In the genomic region with DNA sequence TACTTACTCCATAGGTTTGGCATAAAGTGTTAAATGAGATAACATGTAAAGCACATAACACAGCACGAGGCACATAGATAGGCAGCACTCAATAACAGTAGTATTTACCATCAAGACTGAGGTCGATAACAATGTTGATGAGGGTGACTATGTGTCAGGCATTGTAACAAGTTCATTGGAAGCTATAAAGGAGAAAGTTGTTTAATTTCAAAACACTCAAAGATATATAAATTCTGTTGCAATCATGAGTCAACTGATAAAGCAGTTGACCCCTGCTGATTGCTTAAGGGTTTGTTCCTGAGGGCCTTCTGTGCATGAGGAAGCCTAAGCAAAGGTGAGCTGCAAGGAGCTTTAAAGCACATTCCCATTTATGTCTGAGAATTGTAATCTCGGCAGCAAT, we compare ENCODE assay signal across 27 cellular contexts.
"Had no signal": no experiment of that assay in that cellular context is flagged by ENCODE, and none has a peak within 500 bp of the region (broad histone marks: within the 10 kb centered on the region; RNA-seq: fewer than 3 reads in every experiment).

No MANE protein-coding gene starts in this region.

- H3K79me2 ChIP-seq: parathyroid adenoma had no signal

- ATAC-seq: activated T-helper 17 cell treated with anti-CD3 and anti-CD28 coated beads, Interleukin-2, amount 50 U/mL, for 72 hours; left lobe of liver; right cardiac atrium; T-helper 17 cell had no signal

- H3K27me3 Mint-ChIP-seq: activated CD4-positive, alpha-beta memory T cell treated with anti-CD3 and anti-CD28 coated beads, Interleukin-2, amount 10 ng/mL, durations not matched to agents 7 days and 5 days; activated CD4-positive, alpha-beta T cell treated with anti-CD3 and anti-CD28 coated beads, Interleukin-2, amount 10 ng/mL, durations not matched to agents 7 days and 5 days; activated T-cell treated with anti-CD3 and anti-CD28 coated beads, Interleukin-2, amount 50 U/mL, for 24 hours; activated T-helper 17 cell treated with anti-CD3 and anti-CD28 coated beads, Interleukin-2, amount 50 U/mL, for 72 hours; naive B cell; T-helper 17 cell had no signal

- H3K4me1 ChIP-seq: lower lobe of right lung, parathyroid adenoma, spleen, tibial nerve had no signal

- DNase-seq: activated CD4-positive, alpha-beta memory T cell treated with anti-CD3 and anti-CD28 coated beads, Interleukin-2, amount 10 ng/mL, durations not matched to agents 7 days and 5 days; activated CD4-positive, alpha-beta T cell treated with anti-CD3 and anti-CD28 coated beads, Interleukin-2, amount 10 ng/mL, durations not matched to agents 7 days and 5 days; activated CD4-positive, CD25-positive, alpha-beta regulatory T cell treated with anti-CD3 and anti-CD28 coated beads, Interleukin-2, amount 50 U/mL, for 72 hours; activated CD8-positive, alpha-beta memory T cell treated with anti-CD3 and anti-CD28 coated beads, Interleukin-2, amount 50 U/mL, for 48 hours; activated gamma-delta T cell treated with Interleukin-2 at 50 U/mL for 16 hours; activated naive CD4-positive, alpha-beta T cell treated with anti-CD3 and anti-CD28 coated beads, Interleukin-2, amount 50 U/mL, for 16 hours; activated T-cell treated with anti-CD3 and anti-CD28 coated beads, Interleukin-2, amount 50 U/mL, for 24 hours; amniotic stem cell; brain microvascular endothelial cell; caudate nucleus; head of caudate nucleus; hypothalamus; lower lobe of right lung; naive B cell; nephron progenitor cell; right cardiac atrium; spleen; stimulated activated CD4-positive, alpha-beta T cell treated with anti-CD3 and anti-CD28 coated beads, Interleukin-2, amount 100 ng/mL, for 48 hours; stimulated activated naive CD4-positive, alpha-beta T cell treated with Interleukin-2 at 50 U/mL for 16 hours; T-helper 17 cell; T1000; WERI-Rb-1 had no signal

- H3K4me1 Mint-ChIP-seq: activated CD4-positive, alpha-beta memory T cell treated with anti-CD3 and anti-CD28 coated beads, Interleukin-2, amount 10 ng/mL, durations not matched to agents 7 days and 5 days; activated CD4-positive, alpha-beta T cell treated with anti-CD3 and anti-CD28 coated beads, Interleukin-2, amount 10 ng/mL, durations not matched to agents 7 days and 5 days; activated T-helper 17 cell treated with anti-CD3 and anti-CD28 coated beads, Interleukin-2, amount 50 U/mL, for 72 hours; naive B cell; T-helper 17 cell had no signal

- H3K27ac ChIP-seq: brain microvascular endothelial cell, lower lobe of right lung, neutrophil, parathyroid adenoma, spleen, tibial nerve, WERI-Rb-1 had no signal

- H3K9me3 ChIP-seq: lower lobe of right lung, neutrophil, spleen, tibial nerve had no signal

- H2AFZ ChIP-seq: parathyroid adenoma had no signal

- H3K9me3 Mint-ChIP-seq: activated CD4-positive, alpha-beta memory T cell treated with anti-CD3 and anti-CD28 coated beads, Interleukin-2, amount 10 ng/mL, durations not matched to agents 7 days and 5 days; activated CD4-positive, alpha-beta T cell treated with anti-CD3 and anti-CD28 coated beads, Interleukin-2, amount 10 ng/mL, durations not matched to agents 7 days and 5 days; activated T-cell treated with anti-CD3 and anti-CD28 coated beads, Interleukin-2, amount 50 U/mL, for 24 hours; activated T-helper 17 cell treated with anti-CD3 and anti-CD28 coated beads, Interleukin-2, amount 50 U/mL, for 72 hours; nephron progenitor cell had no signal

- H3K9ac ChIP-seq: parathyroid adenoma had no signal

- H3K27ac Mint-ChIP-seq: activated CD4-positive, alpha-beta memory T cell treated with anti-CD3 and anti-CD28 coated beads, Interleukin-2, amount 10 ng/mL, durations not matched to agents 7 days and 5 days; activated CD4-positive, alpha-beta T cell treated with anti-CD3 and anti-CD28 coated beads, Interleukin-2, amount 10 ng/mL, durations not matched to agents 7 days and 5 days; activated T-cell treated with anti-CD3 and anti-CD28 coated beads, Interleukin-2, amount 50 U/mL, for 24 hours; activated T-helper 17 cell treated with anti-CD3 and anti-CD28 coated beads, Interleukin-2, amount 50 U/mL, for 72 hours; naive B cell; nephron progenitor cell; T-helper 17 cell had no signal

- H3K4me3 Mint-ChIP-seq: activated CD4-positive, alpha-beta memory T cell treated with anti-CD3 and anti-CD28 coated beads, Interleukin-2, amount 10 ng/mL, durations not matched to agents 7 days and 5 days; activated CD4-positive, alpha-beta T cell treated with anti-CD3 and anti-CD28 coated beads, Interleukin-2, amount 10 ng/mL, durations not matched to agents 7 days and 5 days; activated T-cell treated with anti-CD3 and anti-CD28 coated beads, Interleukin-2, amount 50 U/mL, for 24 hours; activated T-helper 17 cell treated with anti-CD3 and anti-CD28 coated beads, Interleukin-2, amount 50 U/mL, for 72 hours; naive B cell; nephron progenitor cell; T-helper 17 cell had no signal

- H3K36me3 Mint-ChIP-seq: naive B cell had no signal

- H3K4me3 ChIP-seq: lower lobe of right lung, spleen, tibial nerve had no signal

- H3K27me3 ChIP-seq: brain microvascular endothelial cell, neutrophil, spleen, tibial nerve had no signal

- H3K36me3 ChIP-seq: brain microvascular endothelial cell, lower lobe of right lung, neutrophil, spleen, tibial nerve, WERI-Rb-1 had no signal
